8 cellular contexts compared by ENCODE assay signal in the genomic region with DNA sequence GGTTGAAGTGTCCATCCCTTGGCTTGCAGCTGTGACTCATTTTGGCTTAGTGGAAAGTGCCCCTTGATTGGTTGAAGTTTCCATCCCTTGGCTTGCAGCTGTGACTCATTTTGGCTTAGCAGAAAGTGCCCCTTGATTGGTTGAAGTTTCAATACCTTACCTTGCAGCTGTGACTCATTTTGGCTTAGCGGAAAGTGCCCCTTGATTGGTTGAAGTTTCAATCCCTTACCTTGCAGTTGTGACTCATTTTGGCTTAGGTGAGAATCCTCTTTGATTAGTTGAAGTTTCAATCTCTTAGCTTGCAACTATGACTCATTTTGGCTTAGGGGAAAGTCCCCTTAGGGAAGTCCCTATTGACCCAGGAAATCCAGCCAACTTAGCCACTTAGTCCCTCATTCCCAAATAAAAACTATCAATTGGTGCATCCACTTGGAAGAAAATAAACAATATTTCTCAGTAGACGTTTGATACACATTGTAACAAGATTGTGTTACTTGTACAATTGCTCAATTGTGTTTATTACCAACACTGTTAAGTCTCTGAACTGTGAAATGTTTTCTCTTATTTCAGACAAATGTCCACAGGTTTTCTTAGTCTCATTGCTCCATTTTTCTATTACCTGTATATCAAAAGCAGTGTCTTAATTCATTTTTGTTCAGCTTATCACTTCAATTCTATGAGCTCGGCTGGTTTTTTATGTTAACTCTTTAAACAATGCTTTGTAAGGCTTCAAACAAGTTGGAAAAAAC.
DNase-seq lines count a peak whose midpoint lies in the region; ATAC-seq and TF ChIP-seq lines count a peak whose summit lies in the region.

No MANE protein-coding gene starts in this region.

- H3K4me3 ChIP-seq in KMS-11 (IDR thresholded peaks at IDR 0.05; ENCODE audit: insufficient read depth, low read depth, low read length) (no peak overlapping the region), fibroblast of villous mesenchyme (ENCODE audit: low read depth, low read length) (no peak overlapping the region)

- H3K4me1 ChIP-seq in KMS-11 (ENCODE audit: low read depth, poor library complexity, severe bottlenecking) = peaks cover 31% of the 10 kb centered on the region

- H3K27ac ChIP-seq in KMS-11 = peak overlapping the region; percentile 71

- TF ChIP-seq CTCF in GM13977 (IDR thresholded peaks at IDR 0.05; ENCODE audit: extremely low read depth, insufficient read depth, missing control alignments) = no peak
- no peak for TF ChIP-seq CTCF in KMS-11 (conservative IDR thresholded peaks at IDR 0.05; ENCODE audit: low read depth, low read length)
- no peak for TF ChIP-seq CTCF in fibroblast of villous mesenchyme (IDR thresholded peaks at IDR 0.05; ENCODE audit: insufficient read depth, low read depth, low read length)

- in situ Hi-C loops in GM13977 (cut with MboI; ENCODE audit: low pct_unique_long_range_greater_than_20kb, low sequenced_read_pairs, unreplicated experiment) = no loop called here

- H3K36me3 ChIP-seq in KMS-11 (ENCODE audit: insufficient read depth) = no peaks in the 10 kb centered on the region

- no peaks in the 10 kb centered on the region for H4K20me1 ChIP-seq in KMS-11 (ENCODE audit: insufficient read depth)

- H3K4me2 ChIP-seq in KMS-11 = peak overlapping the region; percentile 21

- H3K9ac ChIP-seq in KMS-11 = no peak overlapping the region

- no peak overlapping the region for H2AFZ ChIP-seq in KMS-11 (ENCODE audit: low read depth)

- no peaks in the 10 kb centered on the region for H3K79me2 ChIP-seq in KMS-11 (ENCODE audit: insufficient read depth, low read depth)

- no peaks in the 10 kb centered on the region for H3K27me3 ChIP-seq in KMS-11 (ENCODE audit: insufficient read depth, low read depth)

- peak; percentile 88 for ATAC-seq in GM21717 (IDR thresholded peaks at IDR 0.05; ENCODE audit: unreplicated experiment)

- peak; percentile 26 for DNase-seq in GM13977 (ENCODE audit: low spot score)
- DNase-seq in fibroblast of villous mesenchyme (ENCODE audit: low read depth) = peak; percentile 2
- DNase-seq in NCI-H146 (lab: John Stamatoyannopoulos, UW) = no peak
- DNase-seq in dedifferentiated amniotic fluid mesenchymal stem cell (ENCODE audit: extremely low spot score) = no peak
- DNase-seq in NCI-H1417 (lab: John Stamatoyannopoulos, UW) = no peak
- DNase-seq in NCI-H187 (lab: John Stamatoyannopoulos, UW) = no peak

Comparison
In these comparisons a context has a peak if more than half of its experiments do, and no peak if none do; other contexts are left out.
1. DNase-seq: peak in GM13977 (single experiment) and fibroblast of villous mesenchyme (single experiment); none in NCI-H146 (single experiment), dedifferentiated amniotic fluid mesenchymal stem cell (single experiment), NCI-H1417 (0 of 3) and NCI-H187 (0 of 2).